19 cellular contexts compared by ENCODE assay signal in genomic region chr12:87690236-87690810, GRCh38.
DNase-seq lines count a peak whose midpoint lies in the region; ATAC-seq, FAIRE-seq and TF ChIP-seq lines count a peak whose summit lies in the region.
"Had no signal": no experiment of that assay in that cellular context is flagged by ENCODE, and none has a peak within 500 bp of the region (broad histone marks: within the 10 kb centered on the region; RNA-seq: fewer than 3 reads in every experiment).

No MANE protein-coding gene starts in this region.

- POLR2A ChIA-PET in HepG2 (lab: Yijun Ruan, JAX): no interaction called here

- in situ Hi-C loops in brain microvascular endothelial cell (cut with HindIII; ENCODE audit: low pct_ligation_motif_present, low sequenced_read_pairs) (no loop called here), HepG2 (cut with HindIII; ENCODE audit: extremely low pct_ligation_motif_present, low pct_unique_long_range_greater_than_20kb) (no loop called here)

- H3K9me3 ChIP-seq in vagina (no peaks in the 10 kb centered on the region), HepG2 (ENCODE audit: low read length) (peaks cover 54% of the 10 kb centered on the region)
- H3K9me3 ChIP-seq: BLaER1, SJSA1 had no signal

- no peak for FAIRE-seq in HepG2 (lab: Jason Lieb, UNC)
- FAIRE-seq: H54 had no signal

- H3K36me3 ChIP-seq in brain microvascular endothelial cell (replicated peaks) (no peaks in the 10 kb centered on the region), vagina (no peaks in the 10 kb centered on the region), HepG2 (replicated peaks in 1 of 2; ENCODE audit: control insufficient read depth in 1 of 2, insufficient read depth in 2 of 2, low read length in 2 of 2) (no peaks in the 10 kb centered on the region)
- H3K36me3 ChIP-seq: BLaER1, SJSA1 had no signal

- no peaks in the 10 kb centered on the region for H3K36me3 Mint-ChIP-seq in neural crest cell (ENCODE audit: low read depth)
- H3K36me3 Mint-ChIP-seq: CD8-positive, alpha-beta T cell had no signal

- ATAC-seq in HepG2: no peak
- ATAC-seq: CD8-positive, alpha-beta T cell had no signal

- TF ChIP-seq POLR2A in vagina (IDR thresholded peaks at IDR 0.05): no peak
- TF ChIP-seq POLR2A in HepG2 (IDR thresholded peaks at IDR 0.05; ENCODE audit: insufficient read depth in 1 of 2, low read depth in 2 of 2, low read length in 2 of 2): no peak

- no peaks in the 10 kb centered on the region for H3K79me2 ChIP-seq in HepG2 (ENCODE audit: insufficient read depth, low read length)

- H3K9ac ChIP-seq in HepG2 (ENCODE audit: insufficient read depth, low read depth, low read length): no peak overlapping the region
- H3K9ac ChIP-seq: BLaER1 had no signal

- no peak overlapping the region for H3K4me2 ChIP-seq in HepG2 (ENCODE audit: low read depth, low read length)
- H3K4me2 ChIP-seq: BLaER1 had no signal

- TF ChIP-seq CTCF in brain microvascular endothelial cell (IDR thresholded peaks at IDR 0.05; ENCODE audit: low read depth, low read length, missing control alignments) (no peak), neural crest cell (conservative IDR thresholded peaks at IDR 0.05) (no peak), vagina (IDR thresholded peaks at IDR 0.05) (no peak), HepG2 (CRISPR knock-in tag; IDR thresholded peaks at IDR 0.05) (no peak)

- no peaks in the 10 kb centered on the region for H3K27me3 ChIP-seq in brain microvascular endothelial cell (replicated peaks)
- H3K27me3 ChIP-seq in vagina: no peaks in the 10 kb centered on the region
- no peaks in the 10 kb centered on the region for H3K27me3 ChIP-seq in HepG2 (ENCODE audit: control insufficient read depth in 1 of 2, insufficient read depth in 2 of 2, low read length in 2 of 2)
- H3K27me3 ChIP-seq: BLaER1, SJSA1 had no signal

- intact Hi-C loops in vagina (cut with DNase I): no loop called here
- intact Hi-C loops in HepG2 (cut with micrococcal nuclease; ENCODE audit: unreplicated experiment): no loop called here

- peak; percentile 50 for DNase-seq in HCEC 1CT
- DNase-seq in M059J (ENCODE audit: low read depth): peak; percentile 60
- peak; percentile 9 for DNase-seq in brain microvascular endothelial cell
- DNase-seq in neural crest cell (ENCODE audit: low read depth, low spot score): no peak
- DNase-seq in vagina (ENCODE audit: extremely low spot score in 2 of 2): no peak
- no peak for DNase-seq in ecto neural progenitor cell (ENCODE audit: low spot score)
- DNase-seq in C1 segment of cervical spinal cord (lab: John Stamatoyannopoulos, UW): no peak
- DNase-seq in HepG2 (ENCODE audit: low spot score): no peak
- DNase-seq: CD8-positive, alpha-beta T cell; HFFc6; KG1; NCI-H187 treated with DMSO at 0.1 percent for 48 hours; NCI-H2227 treated with DMSO at 0.1 percent for 48 hours; NCI-H510A treated with DMSO at 0.1 percent for 48 hours; NCI-H774 had no signal

- H3K4me3 ChIP-seq in brain microvascular endothelial cell (ENCODE audit: low read depth, low read length) (no peak overlapping the region), vagina (no peak overlapping the region), HepG2 (replicated peaks in 1 of 3; ENCODE audit: insufficient read depth in 1 of 3, low read depth in 2 of 3, low read length in 3 of 3) (no peak overlapping the region)
- H3K4me3 ChIP-seq: BLaER1, SJSA1 had no signal

- H3K27ac ChIP-seq in brain microvascular endothelial cell (no peak overlapping the region), vagina (no peak overlapping the region), HepG2 (ENCODE audit: extremely low read length, insufficient read depth, low read length) (no peak overlapping the region)
- H3K27ac ChIP-seq: BLaER1, HL-60, SJSA1 had no signal

- TF ChIP-seq RAD21 in HepG2 (CRISPR knock-in tag; IDR thresholded peaks at IDR 0.05): no peak

- no peak overlapping the region for H2AFZ ChIP-seq in HepG2 (ENCODE audit: low read length)

- CTCF ChIA-PET in HepG2 (lab: Yijun Ruan, JAX; ENCODE audit: low intra/inter-chr PET ratio, low total read pairs): no interaction called here

- H3K9me3 Mint-ChIP-seq in neural crest cell: peaks cover 3% of the 10 kb centered on the region

- TF ChIP-seq EP300 in HepG2 (IDR thresholded peaks at IDR 0.05; ENCODE audit: low read depth in 2 of 2, low read length in 2 of 2) (no peak), HepG2 (CRISPR knock-in tag; IDR thresholded peaks at IDR 0.05; ENCODE audit: borderline replicate concordance) (no peak)

- no peaks in the 10 kb centered on the region for H3K27me3 Mint-ChIP-seq in neural crest cell (ENCODE audit: low read depth)

- WGBS in HepG2 (ENCODE audit: low lambda C conversion rate): 25% methylated on average over 7 of the region's 7 CpGs

- H4K20me1 ChIP-seq in HepG2 (ENCODE audit: insufficient read depth, low read length): no peaks in the 10 kb centered on the region
- H4K20me1 ChIP-seq: BLaER1 had no signal

- no peak overlapping the region for H3K4me3 Mint-ChIP-seq in neural crest cell
- H3K4me3 Mint-ChIP-seq: CD8-positive, alpha-beta T cell; HFFc6 had no signal

- H3K4me1 ChIP-seq in vagina (no peaks in the 10 kb centered on the region), HepG2 (ENCODE audit: insufficient read depth, low read length) (no peaks in the 10 kb centered on the region)
- H3K4me1 ChIP-seq: BLaER1 had no signal

- H3K4me1 Mint-ChIP-seq in neural crest cell: peaks cover 10% of the 10 kb centered on the region

- no TSS peak for BruUV-seq in HepG2 (replicated peaks; lab: Mats Ljungman, UMichigan)

- peak overlapping the region; percentile 86 for H3K27ac Mint-ChIP-seq in neural crest cell (ENCODE audit: unreplicated experiment)
- H3K27ac Mint-ChIP-seq: CD8-positive, alpha-beta T cell; HFFc6 had no signal

TF ChIP-seq in HepG2, 621 proteins besides CTCF, POLR2A, EP300 and RAD21:
- TF ChIP-seq PREB (CRISPR knock-in tag; IDR thresholded peaks at IDR 0.05): no peak
- no peak for TF ChIP-seq SCMH1 (CRISPR knock-in tag; IDR thresholded peaks at IDR 0.05; ENCODE audit: borderline replicate concordance)
- no peak for TF ChIP-seq ZNF24 (IDR thresholded peaks at IDR 0.05)
- no peak for TF ChIP-seq NAIF1 (CRISPR knock-in tag; IDR thresholded peaks at IDR 0.05; ENCODE audit: borderline replicate concordance)
- no peak for TF ChIP-seq SKI (IDR thresholded peaks at IDR 0.05; ENCODE audit: partially characterized antibody)
- TF ChIP-seq PHF8 (CRISPR knock-in tag; IDR thresholded peaks at IDR 0.05): no peak
- TF ChIP-seq, protein P1, sequence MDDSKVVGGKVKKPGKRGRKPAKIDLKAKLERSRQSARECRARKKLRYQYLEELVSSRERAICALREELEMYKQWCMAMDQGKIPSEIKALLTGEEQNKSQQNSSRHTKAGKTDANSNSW (CRISPR knock-in tag; IDR thresholded peaks at IDR 0.05; ENCODE audit: borderline replicate concordance): no peak
- TF ChIP-seq ZNF484 (CRISPR knock-in tag; IDR thresholded peaks at IDR 0.05; ENCODE audit: borderline replicate concordance, low read depth): no peak
- TF ChIP-seq KDM3A (CRISPR knock-in tag; IDR thresholded peaks at IDR 0.05; ENCODE audit: low read depth): no peak

Comparison
In these comparisons a context has a peak if more than half of its experiments do, and no peak if none do; other contexts are left out.
1. DNase-seq: peak in HCEC 1CT (single experiment), M059J (single experiment) and brain microvascular endothelial cell (single experiment); none in neural crest cell (single experiment), vagina (0 of 2), ecto neural progenitor cell (single experiment), C1 segment of cervical spinal cord (0 of 14) and HepG2 (single experiment).